In the genomic region with DNA sequence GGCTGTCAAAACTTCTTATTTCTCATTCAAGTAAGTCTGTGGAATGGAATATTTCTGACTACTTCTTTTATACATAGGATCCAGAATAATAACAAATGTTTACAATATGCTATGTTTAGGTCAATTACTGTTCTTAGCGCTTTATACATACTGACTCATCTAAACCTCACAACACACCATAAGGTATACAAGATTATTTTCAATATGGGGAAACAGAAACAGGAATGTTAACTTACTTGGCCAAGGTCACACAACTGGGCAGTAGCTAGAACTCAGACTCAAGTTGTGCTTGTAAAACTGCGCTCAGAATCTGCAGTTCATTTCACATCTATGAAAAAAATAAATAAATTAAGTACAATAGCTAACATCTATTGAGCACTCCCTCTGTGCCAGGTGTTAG, we compare ENCODE assay signal across 21 cellular contexts.
"Had no signal": no experiment of that assay in that cellular context is flagged by ENCODE, and none has a peak within 500 bp of the region (broad histone marks: within the 10 kb centered on the region; RNA-seq: fewer than 3 reads in every experiment).

No MANE protein-coding gene starts in this region.

- H3K36me3 ChIP-seq: esophagus muscularis mucosa, gastroesophageal sphincter, heart left ventricle, left lung, lower lobe of right lung had no signal

- DNase-seq: dermis blood vessel endothelial cell; dorsolateral prefrontal cortex; effector CD4-positive, alpha-beta T cell; effector memory CD4-positive, alpha-beta T cell; heart left ventricle; hippocampal formation; islet precursor cell; left cardiac atrium; left lung; left ventricle myocardium superior; lower lobe of right lung; mesendoderm; midbrain; naive thymus-derived CD4-positive, alpha-beta T cell had no signal

- H3K4me1 ChIP-seq: left lung, lower lobe of right lung had no signal

- H3K27ac ChIP-seq: coronary artery, dorsolateral prefrontal cortex, esophagus muscularis mucosa, foreskin keratinocyte, gastroesophageal sphincter, heart left ventricle, left lung, lower lobe of right lung had no signal

- H3K27me3 ChIP-seq: esophagus muscularis mucosa, foreskin keratinocyte, gastroesophageal sphincter, heart left ventricle, left lung had no signal

- FAIRE-seq: colon, endothelial cell of umbilical vein, frontal cortex had no signal

- H3K4me3 ChIP-seq: coronary artery, dorsolateral prefrontal cortex, esophagus muscularis mucosa, gastroesophageal sphincter, heart left ventricle, left lung, lower lobe of right lung had no signal

- H3K9me3 ChIP-seq: esophagus muscularis mucosa, gastroesophageal sphincter, heart left ventricle, left lung, lower lobe of right lung had no signal
